ENCODE assay signal across 1 cellular context in the genomic region with DNA sequence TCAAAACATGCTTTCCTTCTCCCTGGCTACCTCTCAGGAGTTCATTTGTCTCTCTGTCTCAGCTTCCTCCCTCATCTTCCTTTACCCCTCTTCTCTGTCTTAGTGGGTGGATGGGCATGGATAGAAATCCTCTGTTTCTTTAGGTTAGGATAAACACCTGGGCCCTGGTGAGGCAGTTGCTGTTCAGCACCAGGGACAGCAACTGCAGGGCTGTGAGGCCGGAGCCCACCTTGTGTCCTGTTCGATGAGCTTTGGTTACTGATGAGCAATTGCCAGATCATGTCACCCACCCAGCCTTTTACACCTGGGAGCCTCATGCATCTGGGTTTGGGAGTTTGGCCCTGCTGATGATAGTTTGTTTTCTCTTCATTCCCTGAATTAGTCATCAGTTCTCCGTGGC.
TF ChIP-seq lines count a peak whose summit lies in the region.

No MANE protein-coding gene starts in this region.

TF ChIP-seq in WTC11, 78 proteins besides CTCF, POLR2A, EP300 and RAD21 (continued from another document):
- TF ChIP-seq, protein P1, sequence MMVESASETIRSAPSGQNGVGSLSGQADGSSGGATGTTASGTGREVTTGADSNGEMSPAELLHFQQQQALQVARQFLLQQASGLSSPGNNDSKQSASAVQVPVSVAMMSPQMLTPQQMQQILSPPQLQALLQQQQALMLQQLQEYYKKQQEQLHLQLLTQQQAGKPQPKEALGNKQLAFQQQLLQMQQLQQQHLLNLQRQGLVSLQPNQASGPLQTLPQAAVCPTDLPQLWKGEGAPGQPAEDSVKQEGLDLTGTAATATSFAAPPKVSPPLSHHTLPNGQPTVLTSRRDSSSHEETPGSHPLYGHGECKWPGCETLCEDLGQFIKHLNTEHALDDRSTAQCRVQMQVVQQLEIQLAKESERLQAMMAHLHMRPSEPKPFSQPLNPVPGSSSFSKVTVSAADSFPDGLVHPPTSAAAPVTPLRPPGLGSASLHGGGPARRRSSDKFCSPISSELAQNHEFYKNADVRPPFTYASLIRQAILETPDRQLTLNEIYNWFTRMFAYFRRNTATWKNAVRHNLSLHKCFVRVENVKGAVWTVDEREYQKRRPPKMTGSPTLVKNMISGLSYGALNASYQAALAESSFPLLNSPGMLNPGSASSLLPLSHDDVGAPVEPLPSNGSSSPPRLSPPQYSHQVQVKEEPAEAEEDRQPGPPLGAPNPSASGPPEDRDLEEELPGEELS (CRISPR knock-in tag; IDR thresholded peaks at IDR 0.05), result peak; percentile 70; the same call in 1 of the 2 replicates
- TF ChIP-seq, protein P2, sequence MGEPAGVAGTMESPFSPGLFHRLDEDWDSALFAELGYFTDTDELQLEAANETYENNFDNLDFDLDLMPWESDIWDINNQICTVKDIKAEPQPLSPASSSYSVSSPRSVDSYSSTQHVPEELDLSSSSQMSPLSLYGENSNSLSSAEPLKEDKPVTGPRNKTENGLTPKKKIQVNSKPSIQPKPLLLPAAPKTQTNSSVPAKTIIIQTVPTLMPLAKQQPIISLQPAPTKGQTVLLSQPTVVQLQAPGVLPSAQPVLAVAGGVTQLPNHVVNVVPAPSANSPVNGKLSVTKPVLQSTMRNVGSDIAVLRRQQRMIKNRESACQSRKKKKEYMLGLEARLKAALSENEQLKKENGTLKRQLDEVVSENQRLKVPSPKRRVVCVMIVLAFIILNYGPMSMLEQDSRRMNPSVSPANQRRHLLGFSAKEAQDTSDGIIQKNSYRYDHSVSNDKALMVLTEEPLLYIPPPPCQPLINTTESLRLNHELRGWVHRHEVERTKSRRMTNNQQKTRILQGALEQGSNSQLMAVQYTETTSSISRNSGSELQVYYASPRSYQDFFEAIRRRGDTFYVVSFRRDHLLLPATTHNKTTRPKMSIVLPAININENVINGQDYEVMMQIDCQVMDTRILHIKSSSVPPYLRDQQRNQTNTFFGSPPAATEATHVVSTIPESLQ (CRISPR knock-in tag; IDR thresholded peaks at IDR 0.05), result no peak
- TF ChIP-seq FOXK1 (CRISPR knock-in tag; IDR thresholded peaks at IDR 0.05), result 0 out of 2 replicates have a peak, but pooled peaks have one; percentile 23
